Comparison of ENCODE assay signal across 10 cellular contexts in genomic region chr3:112391648-112392047, GRCh38. TPM values are rescaled to one million over a fixed set of nuclear protein-coding genes. Genes with fewer than 3 reads are reported as not detected.
DNase-seq lines count a peak whose midpoint lies in the region; ATAC-seq and TF ChIP-seq lines count a peak whose summit lies in the region.
"Had no signal": no experiment of that assay in that cellular context is flagged by ENCODE, and none has a peak within 500 bp of the region (broad histone marks: within the 10 kb centered on the region; RNA-seq: fewer than 3 reads in every experiment).

No MANE protein-coding gene starts in this region.

- H3K36me3 Mint-ChIP-seq in naive thymus-derived CD8-positive, alpha-beta T cell: peaks cover 0 to 9% (median 5%) of the 10 kb centered on the region in 3 donors

- POLR2A ChIA-PET in naive thymus-derived CD8-positive, alpha-beta T cell (lab: Charles Lee): no interaction called here

- H2AFZ ChIP-seq in ACC112 (ENCODE audit: low read length, unreplicated experiment): peak overlapping the region; percentile 79

- H3K4me3 ChIP-seq in ACC112 (ENCODE audit: low read depth, low read length) (peak overlapping the region; percentile 56; the same call in 1 of the 2 replicates), colonic mucosa (no peak overlapping the region), adrenal gland (no peak overlapping the region)

- no peak for DNase-seq in colonic mucosa
- no peak for DNase-seq in naive thymus-derived CD8-positive, alpha-beta T cell
- no peak for DNase-seq in retina
- no peak for DNase-seq in NCI-H748 (lab: John Stamatoyannopoulos, UW; ENCODE audit: unreplicated experiment)
- DNase-seq in adrenal gland: no peak
- DNase-seq: activated gamma-delta T cell had no signal

- TF ChIP-seq POLR2A in adrenal gland (IDR thresholded peaks at IDR 0.05): no peak

- H3K27ac ChIP-seq in ACC112 (ENCODE audit: low read depth, low read length): peak overlapping the region; percentile 100
- peak overlapping the region; percentile 40 for H3K27ac ChIP-seq in colonic mucosa
- H3K27ac ChIP-seq in adrenal gland: peak overlapping the region in 2 of 5 donors; percentile 11 to 31

- H3K9me3 ChIP-seq in colonic mucosa (no peaks in the 10 kb centered on the region), adrenal gland (replicated peaks in 1 of 3) (no peaks in the 10 kb centered on the region)

- no peak overlapping the region for H3K9ac ChIP-seq in colonic mucosa (ENCODE audit: low read depth in 2 of 2, low read length in 2 of 2)

- peak overlapping the region in 7 of 10 donors; percentile 8 to 77 (median 44) for H3K27ac Mint-ChIP-seq in naive thymus-derived CD8-positive, alpha-beta T cell

- H3K4me1 Mint-ChIP-seq in naive thymus-derived CD8-positive, alpha-beta T cell: peaks cover 16 to 41% (median 34%) of the 10 kb centered on the region in 4 donors

- H3K4me1 ChIP-seq in ACC112 (ENCODE audit: control insufficient read depth, insufficient read depth, low read length, unreplicated experiment) (peaks cover 33% of the 10 kb centered on the region), colonic mucosa (no peaks in the 10 kb centered on the region), adrenal gland (replicated peaks in 1 of 2) (peaks cover 0 to 4% of the 10 kb centered on the region in 2 donors)

- H3K27me3 ChIP-seq in ACC112 (ENCODE audit: insufficient read depth, low read length) (no peaks in the 10 kb centered on the region), colonic mucosa (no peaks in the 10 kb centered on the region), adrenal gland (no peaks in the 10 kb centered on the region)

- H3K4me3 Mint-ChIP-seq in naive thymus-derived CD8-positive, alpha-beta T cell: peak overlapping the region in 1 of 10 donors; percentile 8

- no peaks in the 10 kb centered on the region for H3K79me2 ChIP-seq in ACC112 (ENCODE audit: control insufficient read depth, insufficient read depth, low read length, unreplicated experiment)

- TF ChIP-seq CTCF in colonic mucosa (IDR thresholded peaks at IDR 0.05) (no peak), adrenal gland (IDR thresholded peaks at IDR 0.05) (no peak)

- H3K27me3 Mint-ChIP-seq in naive thymus-derived CD8-positive, alpha-beta T cell: no peaks in the 10 kb centered on the region

- peaks cover 0 to 9% (median 2%) of the 10 kb centered on the region in 9 donors for H3K9me3 Mint-ChIP-seq in naive thymus-derived CD8-positive, alpha-beta T cell

- intact Hi-C loops in colonic mucosa (cut with DNase I) (no loop called here), adrenal gland (cut with DNase I) (no loop called here)

- WGBS in adrenal gland, 4 donors: 66 to 90% (median 75%) methylated on average over 3 of the region's 3 CpGs

- ATAC-seq in HG03432 (IDR thresholded peaks at IDR 0.05; ENCODE audit: unreplicated experiment) (peak; percentile 14), HG02938 (IDR thresholded peaks at IDR 0.05; ENCODE audit: unreplicated experiment) (no peak)
- ATAC-seq in naive thymus-derived CD8-positive, alpha-beta T cell: no peak

- peaks cover 6% of the 10 kb centered on the region; the same call in 1 of the 2 replicates for H3K36me3 ChIP-seq in ACC112 (ENCODE audit: insufficient read depth, low read length)
- no peaks in the 10 kb centered on the region for H3K36me3 ChIP-seq in colonic mucosa
- H3K36me3 ChIP-seq in adrenal gland (replicated peaks in 1 of 2): no peaks in the 10 kb centered on the region

RNA-seq across cellular contexts. Expression of gene CD200, which starts 58.7 kb away (rescaled TPM):
- total RNA-seq in colonic mucosa (1 to 10 TPM; 7.1 to 7.6 TPM), adrenal gland (10 to 100 TPM in 1 of 8 donors, 1 to 10 TPM in 6, not detected in 1; 1.3 to 11.3 (median 3.2) TPM)
- 1 to 10 TPM; 1.7 to 1.8 TPM for total RNA-seq in naive thymus-derived CD8-positive, alpha-beta T cell
- 1 to 10 TPM in 1 of 3 donors, under 1 TPM in 2; 0.76 to 1.1 (median 0.79) TPM for polyA plus RNA-seq in naive thymus-derived CD8-positive, alpha-beta T cell
- polyA plus RNA-seq in adrenal gland: 10 to 100 TPM in 1 of 3 donors, 1 to 10 TPM in 2; 3.3 to 20.7 (median 5.1) TPM
- total RNA-seq: HT1080 had no signal
